In genomic region chr7:137681657-137682562, GRCh38 we compare ENCODE assay signal across 15 cellular contexts.
A peak's percentile ranks its signal among the peaks of the same experiment; 100 is the strongest.
DNase-seq lines count a peak whose midpoint lies in the region; ATAC-seq, FAIRE-seq and TF ChIP-seq lines count a peak whose summit lies in the region.
"Had no signal": no experiment of that assay in that cellular context is flagged by ENCODE, and none has a peak within 500 bp of the region (broad histone marks: within the 10 kb centered on the region; RNA-seq: fewer than 3 reads in every experiment).

No MANE protein-coding gene starts in this region.

- POLR2A ChIA-PET in HepG2 (lab: Yijun Ruan, JAX): no interaction called here

- no peaks in the 10 kb centered on the region for H4K20me1 ChIP-seq in HepG2 (ENCODE audit: insufficient read depth, low read length)

- H3K27ac ChIP-seq in HepG2 (ENCODE audit: extremely low read length, insufficient read depth, low read length) (no peak overlapping the region), right lobe of liver (no peak overlapping the region)

- TF ChIP-seq CTCF in HepG2 (CRISPR knock-in tag; IDR thresholded peaks at IDR 0.05) (no peak), right lobe of liver (IDR thresholded peaks at IDR 0.05) (no peak), astrocyte of the cerebellum (IDR thresholded peaks at IDR 0.05; ENCODE audit: low read depth, low read length, missing control alignments) (no peak)

- H3K9ac ChIP-seq in HepG2 (ENCODE audit: insufficient read depth, low read depth, low read length): no peak overlapping the region

- no peaks in the 10 kb centered on the region for H3K9me3 ChIP-seq in HepG2 (ENCODE audit: low read length)
- H3K9me3 ChIP-seq in right lobe of liver: no peaks in the 10 kb centered on the region

- no peak for TF ChIP-seq RAD21 in HepG2 (CRISPR knock-in tag; IDR thresholded peaks at IDR 0.05)

- DNase-seq in HepG2 (ENCODE audit: low spot score) (no peak), right lobe of liver (no peak), astrocyte of the cerebellum (ENCODE audit: low read depth) (peak; percentile 48), glomerular visceral epithelial cell (ENCODE audit: extremely low spot score) (peak; percentile 71), GM19239 (ENCODE audit: insufficient read length, low spot score) (no peak), NCI-H1048 (lab: John Stamatoyannopoulos, UW) (no peak), NCI-H446 (lab: John Stamatoyannopoulos, UW) (no peak), DMS79 (lab: John Stamatoyannopoulos, UW) (no peak)
- DNase-seq: activated CD4-positive, alpha-beta T cell treated with anti-CD3 and anti-CD28 coated beads for 48 hours; activated gamma-delta T cell treated with Interleukin-2 at 50 U/mL for 16 hours; cortex of kidney; mesendoderm; NCI-H1930; NK-92 treated with Interleukin-12 subunit alpha and Interleukin-12 subunit beta, amount 100 ng/mL, for 24 hours; posterior cingulate gyrus had no signal

- WGBS in HepG2 (ENCODE audit: low lambda C conversion rate): 17% methylated on average over 7 of the region's 7 CpGs
- 50% methylated on average over 5 of the region's 7 CpGs for WGBS in right lobe of liver (ENCODE audit: insufficient coverage, low coverage, low lambda C conversion rate, missing lambda C conversion rate)

- no peak overlapping the region for H3K4me2 ChIP-seq in HepG2 (ENCODE audit: low read depth, low read length)

- TF ChIP-seq EP300 in HepG2 (IDR thresholded peaks at IDR 0.05; ENCODE audit: low read depth in 2 of 2, low read length in 2 of 2): no peak
- no peak for TF ChIP-seq EP300 in HepG2 (CRISPR knock-in tag; IDR thresholded peaks at IDR 0.05; ENCODE audit: borderline replicate concordance)

- FAIRE-seq in HepG2 (lab: Jason Lieb, UNC) (no peak), GM19239 (lab: Jason Lieb, UNC) (no peak)

- H3K27me3 ChIP-seq in HepG2 (ENCODE audit: control insufficient read depth in 1 of 2, insufficient read depth in 2 of 2, low read length in 2 of 2) (peaks cover 2 to 51% of the 10 kb centered on the region in 2 experiments; a peak in 4 of 5 replicates), right lobe of liver (no peaks in the 10 kb centered on the region)

- CTCF ChIA-PET in HepG2 (lab: Yijun Ruan, JAX; ENCODE audit: low intra/inter-chr PET ratio, low total read pairs): no interaction called here

- TF ChIP-seq POLR2A in HepG2 (IDR thresholded peaks at IDR 0.05; ENCODE audit: insufficient read depth in 1 of 2, low read depth in 2 of 2, low read length in 2 of 2) (no peak), right lobe of liver (IDR thresholded peaks at IDR 0.05) (no peak)

- no peaks in the 10 kb centered on the region for H3K79me2 ChIP-seq in HepG2 (ENCODE audit: insufficient read depth, low read length)

- intact Hi-C loops in HepG2 (cut with micrococcal nuclease; ENCODE audit: unreplicated experiment): no loop called here
- intact Hi-C loops in right lobe of liver (cut with DNase I): no loop called here

- ATAC-seq in HepG2 (no peak), right lobe of liver (no peak)

- H3K4me3 ChIP-seq in HepG2 (replicated peaks in 1 of 3; ENCODE audit: insufficient read depth in 1 of 3, low read depth in 2 of 3, low read length in 3 of 3): no peak overlapping the region
- no peak overlapping the region for H3K4me3 ChIP-seq in right lobe of liver
- no peak overlapping the region for H3K4me3 ChIP-seq in astrocyte of the cerebellum (ENCODE audit: low read depth, low read length)

- H2AFZ ChIP-seq in HepG2 (ENCODE audit: low read length): no peak overlapping the region

- in situ Hi-C loops in HepG2 (cut with HindIII; ENCODE audit: extremely low pct_ligation_motif_present, low pct_unique_long_range_greater_than_20kb) (no loop called here), astrocyte of the cerebellum (cut with HindIII; ENCODE audit: low sequenced_read_pairs) (no loop called here)

- H3K4me1 ChIP-seq in HepG2 (ENCODE audit: insufficient read depth, low read length) (no peaks in the 10 kb centered on the region), right lobe of liver (no peaks in the 10 kb centered on the region)

- H3K36me3 ChIP-seq in HepG2 (replicated peaks in 1 of 2; ENCODE audit: control insufficient read depth in 1 of 2, insufficient read depth in 2 of 2, low read length in 2 of 2) (no peaks in the 10 kb centered on the region), right lobe of liver (no peaks in the 10 kb centered on the region)

- BruUV-seq in HepG2 (replicated peaks; lab: Mats Ljungman, UMichigan): no TSS peak

TF ChIP-seq in HepG2, 621 proteins besides CTCF, POLR2A, EP300 and RAD21:
- TF ChIP-seq TEAD2 (CRISPR knock-in tag; IDR thresholded peaks at IDR 0.05): no peak
- peak; percentile 87; the same call in 1 of the 2 replicates for TF ChIP-seq CEBPB (IDR thresholded peaks at IDR 0.05; ENCODE audit: borderline replicate concordance, low read depth, low read length)
- TF ChIP-seq HES4 (CRISPR knock-in tag; IDR thresholded peaks at IDR 0.05; ENCODE audit: borderline replicate concordance): no peak
- no peak for TF ChIP-seq SMAD1 (CRISPR knock-in tag; IDR thresholded peaks at IDR 0.05; ENCODE audit: borderline replicate concordance, low read depth)

Comparison
In these comparisons a context has a peak if more than half of its experiments do, and no peak if none do; other contexts are left out.
1. DNase-seq: peak in astrocyte of the cerebellum (single experiment) and glomerular visceral epithelial cell (single experiment); none in HepG2 (single experiment), right lobe of liver (0 of 3), GM19239 (single experiment), NCI-H1048 (single experiment), NCI-H446 (0 of 2) and DMS79 (single experiment).